19 cellular contexts compared by ENCODE assay signal in genomic region chr13:40530961-40531360, GRCh38.
DNase-seq lines count a peak whose midpoint lies in the region; ATAC-seq and TF ChIP-seq lines count a peak whose summit lies in the region.
"Had no signal": no experiment of that assay in that cellular context is flagged by ENCODE, and none has a peak within 500 bp of the region (broad histone marks: within the 10 kb centered on the region; RNA-seq: fewer than 3 reads in every experiment).

No MANE protein-coding gene starts in this region.

- H2AFZ ChIP-seq in KMS-11 (ENCODE audit: low read depth) = peak overlapping the region; percentile 27; the same call in 1 of the 2 replicates
- H2AFZ ChIP-seq: GM23338 had no signal

- no peak for ATAC-seq in activated CD4-positive, alpha-beta T cell treated with anti-CD3 and anti-CD28 coated beads for 36 hours
- no peak for ATAC-seq in activated naive CD8-positive, alpha-beta T cell treated with anti-CD3 and anti-CD28 coated beads, Interleukin-2, amount 50 U/mL, for 24 hours
- ATAC-seq: GM23338, HepG2 had no signal

- intact Hi-C loops in activated CD4-positive, alpha-beta T cell treated with anti-CD3 and anti-CD28 coated beads for 36 hours (cut with DNase I, micrococcal nuclease) = no loop called here
- intact Hi-C loops in activated T-helper 1 cell treated with anti-CD3 and anti-CD28 coated beads, Interleukin-12 subunit alpha, Interleukin-12 subunit beta, Interleukin-2, Interleukin-4 antibody, amounts not matched to agents 30 ng/mL and 10 ng/mL and 1 ng/mL, durations not matched to agents 14 hours and 24 hours and 36 hours (cut with micrococcal nuclease) = no loop called here

- H3K4me1 ChIP-seq in DOHH2 (ENCODE audit: control insufficient read depth, low read length) (peaks cover 70% of the 10 kb centered on the region), KMS-11 (ENCODE audit: low read depth, poor library complexity, severe bottlenecking) (peaks cover 21% of the 10 kb centered on the region)
- H3K4me1 ChIP-seq: BLaER1 treated with 17β-estradiol and CSF1 and Interleukin-3, amounts not matched to agents 10 nM and 100 nM; Peyer's patch had no signal

- peak overlapping the region; percentile 55; the same call in 1 of the 2 replicates for H3K9ac ChIP-seq in KMS-11
- H3K9ac ChIP-seq: BLaER1 treated with 17β-estradiol and CSF1 and Interleukin-3, amounts not matched to agents 10 nM and 100 nM had no signal

- H3K27me3 ChIP-seq in DOHH2 (ENCODE audit: control insufficient read depth, low read length) (no peaks in the 10 kb centered on the region), KMS-11 (ENCODE audit: insufficient read depth, low read depth) (no peaks in the 10 kb centered on the region), H7 (ENCODE audit: control insufficient read depth, insufficient read depth, low read length) (no peaks in the 10 kb centered on the region)
- H3K27me3 ChIP-seq: BLaER1 treated with 17β-estradiol and CSF1 and Interleukin-3, amounts not matched to agents 10 nM and 100 nM; Peyer's patch had no signal

- peaks cover 24% of the 10 kb centered on the region for H3K4me1 Mint-ChIP-seq in activated CD4-positive, alpha-beta T cell treated with anti-CD3 and anti-CD28 coated beads for 36 hours
- peaks cover 21% of the 10 kb centered on the region for H3K4me1 Mint-ChIP-seq in activated naive CD8-positive, alpha-beta T cell treated with anti-CD3 and anti-CD28 coated beads, Interleukin-2, amount 50 U/mL, for 24 hours
- H3K4me1 Mint-ChIP-seq in activated T-helper 1 cell treated with anti-CD3 and anti-CD28 coated beads, Interleukin-12 subunit alpha, Interleukin-12 subunit beta, Interleukin-2, Interleukin-4 antibody, amounts not matched to agents 30 ng/mL and 10 ng/mL and 1 ng/mL, durations not matched to agents 14 hours and 24 hours and 36 hours (ENCODE audit: low read depth) = peaks cover 4% of the 10 kb centered on the region

- H3F3A ChIP-seq in DOHH2 (ENCODE audit: control insufficient read depth, insufficient read depth) = peaks cover 24% of the 10 kb centered on the region

- peak overlapping the region; percentile 20 for H3K27ac ChIP-seq in DOHH2 (ENCODE audit: low read depth, low read length)
- peak overlapping the region; percentile 86 for H3K27ac ChIP-seq in KMS-11
- H3K27ac ChIP-seq: BLaER1 treated with 17β-estradiol and CSF1 and Interleukin-3, amounts not matched to agents 10 nM and 100 nM; Peyer's patch had no signal

- H3K36me3 ChIP-seq in DOHH2 (ENCODE audit: control insufficient read depth, low read length) = no peaks in the 10 kb centered on the region
- no peaks in the 10 kb centered on the region for H3K36me3 ChIP-seq in KMS-11 (ENCODE audit: insufficient read depth)
- no peaks in the 10 kb centered on the region for H3K36me3 ChIP-seq in H7 (replicated peaks; ENCODE audit: control insufficient read depth, insufficient read depth, low read length)
- H3K36me3 ChIP-seq: Peyer's patch had no signal

- TF ChIP-seq CTCF in DOHH2 (IDR thresholded peaks at IDR 0.05; ENCODE audit: low read depth, low read length, poor library complexity, severe bottlenecking) (no peak), KMS-11 (conservative IDR thresholded peaks at IDR 0.05; ENCODE audit: low read depth, low read length) (no peak)

- no peaks in the 10 kb centered on the region for H3K9me3 ChIP-seq in DOHH2 (ENCODE audit: control insufficient read depth, insufficient read depth, low read length)
- H3K9me3 ChIP-seq: Peyer's patch had no signal

- peaks cover 9% of the 10 kb centered on the region for H3K9me3 Mint-ChIP-seq in activated CD4-positive, alpha-beta T cell treated with anti-CD3 and anti-CD28 coated beads for 36 hours (ENCODE audit: low read depth)
- peaks cover 25% of the 10 kb centered on the region for H3K9me3 Mint-ChIP-seq in activated naive CD8-positive, alpha-beta T cell treated with anti-CD3 and anti-CD28 coated beads, Interleukin-2, amount 50 U/mL, for 24 hours
- H3K9me3 Mint-ChIP-seq in activated T-helper 1 cell treated with anti-CD3 and anti-CD28 coated beads, Interleukin-12 subunit alpha, Interleukin-12 subunit beta, Interleukin-2, Interleukin-4 antibody, amounts not matched to agents 30 ng/mL and 10 ng/mL and 1 ng/mL, durations not matched to agents 14 hours and 24 hours and 36 hours = peaks cover 11% of the 10 kb centered on the region

- H4K20me1 ChIP-seq in DOHH2 (ENCODE audit: control insufficient read depth, insufficient read depth, low read depth, low read length) (no peaks in the 10 kb centered on the region), KMS-11 (ENCODE audit: insufficient read depth) (no peaks in the 10 kb centered on the region)
- H4K20me1 ChIP-seq: BLaER1 treated with 17β-estradiol and CSF1 and Interleukin-3, amounts not matched to agents 10 nM and 100 nM had no signal

- CTCF ChIA-PET in activated CD4-positive, alpha-beta T cell treated with anti-CD3 and anti-CD28 coated beads for 36 hours (lab: Charles Lee) = no interaction called here

- H3K79me2 ChIP-seq in DOHH2 (ENCODE audit: control insufficient read depth, low read length) (no peaks in the 10 kb centered on the region; the same call in 1 of the 2 replicates), KMS-11 (ENCODE audit: insufficient read depth, low read depth) (no peaks in the 10 kb centered on the region)

- no peaks in the 10 kb centered on the region for H3K36me3 Mint-ChIP-seq in activated CD4-positive, alpha-beta T cell treated with anti-CD3 and anti-CD28 coated beads for 36 hours (ENCODE audit: low read depth)
- peaks cover 7% of the 10 kb centered on the region for H3K36me3 Mint-ChIP-seq in activated naive CD8-positive, alpha-beta T cell treated with anti-CD3 and anti-CD28 coated beads, Interleukin-2, amount 50 U/mL, for 24 hours (ENCODE audit: low read depth)
- H3K36me3 Mint-ChIP-seq in activated T-helper 1 cell treated with anti-CD3 and anti-CD28 coated beads, Interleukin-12 subunit alpha, Interleukin-12 subunit beta, Interleukin-2, Interleukin-4 antibody, amounts not matched to agents 30 ng/mL and 10 ng/mL and 1 ng/mL, durations not matched to agents 14 hours and 24 hours and 36 hours (ENCODE audit: low read depth) = peaks cover 4% of the 10 kb centered on the region

- H3K4me3 Mint-ChIP-seq in activated CD4-positive, alpha-beta T cell treated with anti-CD3 and anti-CD28 coated beads for 36 hours = no peak overlapping the region
- H3K4me3 Mint-ChIP-seq in activated naive CD8-positive, alpha-beta T cell treated with anti-CD3 and anti-CD28 coated beads, Interleukin-2, amount 50 U/mL, for 24 hours = peak overlapping the region; percentile 4
- no peak overlapping the region for H3K4me3 Mint-ChIP-seq in activated T-helper 1 cell treated with anti-CD3 and anti-CD28 coated beads, Interleukin-12 subunit alpha, Interleukin-12 subunit beta, Interleukin-2, Interleukin-4 antibody, amounts not matched to agents 30 ng/mL and 10 ng/mL and 1 ng/mL, durations not matched to agents 14 hours and 24 hours and 36 hours
- H3K4me3 Mint-ChIP-seq: GM23338 had no signal

- H3K27ac Mint-ChIP-seq in activated CD4-positive, alpha-beta T cell treated with anti-CD3 and anti-CD28 coated beads for 36 hours = peak overlapping the region; percentile 39
- H3K27ac Mint-ChIP-seq in activated naive CD8-positive, alpha-beta T cell treated with anti-CD3 and anti-CD28 coated beads, Interleukin-2, amount 50 U/mL, for 24 hours = peak overlapping the region; percentile 7
- H3K27ac Mint-ChIP-seq in activated T-helper 1 cell treated with anti-CD3 and anti-CD28 coated beads, Interleukin-12 subunit alpha, Interleukin-12 subunit beta, Interleukin-2, Interleukin-4 antibody, amounts not matched to agents 30 ng/mL and 10 ng/mL and 1 ng/mL, durations not matched to agents 14 hours and 24 hours and 36 hours = no peak overlapping the region
- H3K27ac Mint-ChIP-seq: GM23338 had no signal

- H3K4me3 ChIP-seq in DOHH2 (ENCODE audit: low read length) (peak overlapping the region; percentile 55), KMS-11 (IDR thresholded peaks at IDR 0.05; ENCODE audit: insufficient read depth, low read depth, low read length) (no peak overlapping the region), H7 (ENCODE audit: insufficient read depth, low read depth, low read length) (no peak overlapping the region)
- H3K4me3 ChIP-seq: BLaER1 treated with 17β-estradiol and CSF1 and Interleukin-3, amounts not matched to agents 10 nM and 100 nM; GM23338; Peyer's patch had no signal

- H3K27me3 Mint-ChIP-seq in activated CD4-positive, alpha-beta T cell treated with anti-CD3 and anti-CD28 coated beads for 36 hours = no peaks in the 10 kb centered on the region
- no peaks in the 10 kb centered on the region for H3K27me3 Mint-ChIP-seq in activated naive CD8-positive, alpha-beta T cell treated with anti-CD3 and anti-CD28 coated beads, Interleukin-2, amount 50 U/mL, for 24 hours
- H3K27me3 Mint-ChIP-seq in activated T-helper 1 cell treated with anti-CD3 and anti-CD28 coated beads, Interleukin-12 subunit alpha, Interleukin-12 subunit beta, Interleukin-2, Interleukin-4 antibody, amounts not matched to agents 30 ng/mL and 10 ng/mL and 1 ng/mL, durations not matched to agents 14 hours and 24 hours and 36 hours (ENCODE audit: insufficient read depth) = no peaks in the 10 kb centered on the region

- POLR2A ChIA-PET in activated CD4-positive, alpha-beta T cell treated with anti-CD3 and anti-CD28 coated beads for 36 hours (lab: Charles Lee) = no interaction called here

- H3K9me2 ChIP-seq in DOHH2 (replicated peaks; ENCODE audit: control insufficient read depth, low read length) = no peaks in the 10 kb centered on the region

- no peak for DNase-seq in activated CD4-positive, alpha-beta T cell treated with anti-CD3 and anti-CD28 coated beads for 36 hours
- no peak for DNase-seq in activated CD4-positive, alpha-beta T cell treated with anti-CD3 and anti-CD28 coated beads for 4 hours
- DNase-seq in activated naive CD8-positive, alpha-beta T cell treated with anti-CD3 and anti-CD28 coated beads, Interleukin-2, amount 50 U/mL, for 24 hours = no peak
- DNase-seq in H7 = no peak
- DNase-seq in activated T-helper 1 cell treated with anti-CD3 and anti-CD28 coated beads, Interleukin-12 subunit alpha, Interleukin-12 subunit beta, Interleukin-2, Interleukin-4 antibody, amounts not matched to agents 30 ng/mL and 10 ng/mL and 1 ng/mL, durations not matched to agents 14 hours and 24 hours and 36 hours (ENCODE audit: low spot score) = no peak
- DNase-seq in activated CD4-positive, CD25-positive, alpha-beta regulatory T cell (lab: John Stamatoyannopoulos, UW) = no peak
- DNase-seq: 8988T, Caco-2, NCI-H1105 treated with DMSO at 0.1 percent for 48 hours, NCI-H187, NCI-H446 treated with DMSO at 0.1 percent for 48 hours, NCI-H82, Peyer's patch, SHP77 had no signal

- peak overlapping the region; percentile 61 for H3K4me2 ChIP-seq in DOHH2 (ENCODE audit: low read length)
- H3K4me2 ChIP-seq in KMS-11 = peak overlapping the region; percentile 70
- H3K4me2 ChIP-seq: BLaER1 treated with 17β-estradiol and CSF1 and Interleukin-3, amounts not matched to agents 10 nM and 100 nM; GM23338 had no signal
